In the genomic region with DNA sequence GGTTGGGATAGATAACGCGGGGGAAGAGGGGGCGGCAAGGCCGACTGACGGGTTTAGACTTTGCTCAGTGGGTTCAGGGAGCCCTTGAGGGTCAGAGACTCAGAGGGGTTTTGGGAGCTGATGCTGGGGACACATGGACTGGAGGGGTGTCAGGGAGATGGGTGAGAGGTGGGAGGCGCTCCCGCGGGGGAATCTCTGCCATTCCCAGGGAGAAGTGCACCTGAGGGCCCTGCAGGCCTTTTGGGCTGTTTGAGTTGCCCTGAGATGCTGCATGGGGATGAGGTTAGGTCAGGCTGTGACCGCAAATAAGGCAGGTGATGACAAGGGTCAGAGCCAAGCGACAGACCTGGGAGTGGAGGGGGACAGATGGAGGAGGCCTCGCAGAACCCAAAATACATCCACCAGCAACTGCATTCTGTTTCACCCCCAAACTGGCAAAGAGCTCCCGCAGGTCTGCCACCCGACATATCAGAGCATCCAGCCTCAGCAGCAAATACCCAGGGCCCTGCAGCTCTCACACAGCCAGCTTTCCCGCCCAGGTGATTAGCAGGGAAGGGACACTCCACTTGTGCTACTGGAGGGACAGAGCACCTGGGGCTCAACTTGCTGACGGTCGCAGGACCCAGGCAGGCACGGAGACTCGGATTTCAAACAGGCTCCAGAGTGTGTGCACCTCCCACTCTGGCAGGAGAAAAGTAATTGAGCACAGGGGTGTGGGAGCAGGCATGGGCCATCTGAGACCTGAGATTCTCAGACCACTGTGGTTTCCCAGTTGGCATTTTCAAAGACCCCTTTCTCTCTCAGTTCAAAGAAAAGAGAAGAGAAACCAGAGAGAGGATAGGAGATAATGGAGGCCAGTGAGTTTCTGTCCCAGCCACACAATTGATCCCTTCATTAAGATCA, we compare ENCODE assay signal across 12 cellular contexts. TPM values are rescaled to one million over a fixed set of nuclear protein-coding genes. Genes with fewer than 3 reads are reported as not detected.
A peak's percentile ranks its signal among the peaks of the same experiment; 100 is the strongest.
DNase-seq lines count a peak whose midpoint lies in the region; ATAC-seq, FAIRE-seq and TF ChIP-seq lines count a peak whose summit lies in the region.
"Had no signal": no experiment of that assay in that cellular context is flagged by ENCODE, and none has a peak within 500 bp of the region (broad histone marks: within the 10 kb centered on the region; RNA-seq: fewer than 3 reads in every experiment).

No MANE protein-coding gene starts in this region.

- peak overlapping the region; percentile 86; the same call in 1 of the 2 replicates for H4K8ac ChIP-seq in H1 (ENCODE audit: extremely low read depth, insufficient read depth, low read length)
- H4K8ac ChIP-seq in neuronal stem cell (ENCODE audit: low read depth, low read length) = no peak overlapping the region

- H3K27me3 Mint-ChIP-seq in Caco-2 (ENCODE audit: insufficient read depth, unreplicated experiment) = no peaks in the 10 kb centered on the region
- peaks cover 7 to 8% of the 10 kb centered on the region in 2 donors for H3K27me3 Mint-ChIP-seq in natural killer cell treated with Interleukin-12 subunit alpha and Interleukin-12 subunit beta and Interleukin-15 and Interleukin-18, amount 100 ng/mL, for 72 hours

- H3K4me2 ChIP-seq in H1 (ENCODE audit: insufficient read depth in 1 of 2, low read depth in 2 of 2, low read length in 2 of 2) = peak overlapping the region; percentile 39 to 47; a peak in 3 of 4 replicates
- H3K4me2 ChIP-seq in neuronal stem cell (ENCODE audit: insufficient read depth, low read length, poor library complexity, severe bottlenecking) = no peak overlapping the region

- H3K27ac ChIP-seq in HUES48 (ENCODE audit: low read depth, low read length) (peak overlapping the region; percentile 91), H1 (ENCODE audit: low read depth, low read length) (peak overlapping the region; percentile 77), neuronal stem cell (replicated peaks; ENCODE audit: low read length) (peak overlapping the region; percentile 32)
- H3K27ac ChIP-seq: HL-60 had no signal

- no peaks in the 10 kb centered on the region for H3K79me2 ChIP-seq in H1 (ENCODE audit: control insufficient read depth in 1 of 2, insufficient read depth in 2 of 2, low read length in 2 of 2)

- H3K9ac ChIP-seq in HUES48 (ENCODE audit: low read depth, low read length) (no peak overlapping the region; the same call in 1 of the 2 replicates), H1 (replicated peaks in 1 of 4; ENCODE audit: extremely low read depth in 1 of 4, low read depth in 3 of 4, low read length in 3 of 4) (peak overlapping the region in 2 of 4 experiments; percentile 14 to 22; a peak in 2 of 7 replicates), neuronal stem cell (ENCODE audit: low read depth, low read length, poor library complexity) (no peak overlapping the region)

- no peak for TF ChIP-seq CTCF in Caco-2 (IDR thresholded peaks at IDR 0.05; ENCODE audit: insufficient read depth in 1 of 2, low read depth in 1 of 2, low read length in 1 of 2, severe bottlenecking in 1 of 2, unreplicated experiment in 1 of 2)
- no peak for TF ChIP-seq CTCF in H1 (IDR thresholded peaks at IDR 0.05; ENCODE audit: control extremely low read depth in 1 of 3, insufficient read depth in 1 of 3, low read depth in 1 of 3, low read length in 3 of 3)

- peak overlapping the region; percentile 99; the same call in 1 of the 2 replicates for H2BK20ac ChIP-seq in H1 (ENCODE audit: low read length)

- peaks cover 10% of the 10 kb centered on the region for H3K4me1 Mint-ChIP-seq in Caco-2 (ENCODE audit: low read depth, unreplicated experiment)
- H3K4me1 Mint-ChIP-seq in natural killer cell treated with Interleukin-12 subunit alpha and Interleukin-12 subunit beta and Interleukin-15 and Interleukin-18, amount 100 ng/mL, for 72 hours (ENCODE audit: low read depth in 2 of 2) = peaks cover 0 to 10% of the 10 kb centered on the region in 2 donors

- peaks cover 13% of the 10 kb centered on the region for H3K36me3 Mint-ChIP-seq in Caco-2 (ENCODE audit: insufficient read depth, unreplicated experiment)
- no peaks in the 10 kb centered on the region for H3K36me3 Mint-ChIP-seq in natural killer cell treated with Interleukin-12 subunit alpha and Interleukin-12 subunit beta and Interleukin-15 and Interleukin-18, amount 100 ng/mL, for 72 hours

- DNase-seq in Caco-2 (no peak), H1 (ENCODE audit: low read depth in 1 of 2, low spot score in 2 of 2) (peak in 1 of 2 experiments; percentile 63), neuronal stem cell (ENCODE audit: low spot score) (peak; percentile 33), GM19238 (ENCODE audit: insufficient read length, low spot score) (no peak)
- DNase-seq in natural killer cell treated with Interleukin-12 subunit alpha and Interleukin-12 subunit beta and Interleukin-15 and Interleukin-18, amount 100 ng/mL, for 72 hours (ENCODE audit: low spot score) = no peak
- DNase-seq: GF-D8, mucosa of descending colon, NCI-H82 had no signal

- H3K9me3 ChIP-seq in Caco-2 (no peaks in the 10 kb centered on the region), HUES48 (ENCODE audit: control insufficient read depth, insufficient read depth, low read length) (no peaks in the 10 kb centered on the region), H1 (ENCODE audit: insufficient read depth in 2 of 2, low read depth in 1 of 2, low read length in 1 of 2) (no peaks in the 10 kb centered on the region), neuronal stem cell (replicated peaks in 1 of 2; ENCODE audit: control insufficient read depth in 2 of 2, insufficient read depth in 1 of 2, low read depth in 1 of 2, low read length in 2 of 2) (no peaks in the 10 kb centered on the region)
- H3K9me3 ChIP-seq: mucosa of descending colon had no signal

- peak overlapping the region; percentile 35 for H4K5ac ChIP-seq in H1 (ENCODE audit: insufficient read length, low read depth, low read length)

- no peaks in the 10 kb centered on the region for H3K9me3 Mint-ChIP-seq in Caco-2 (ENCODE audit: unreplicated experiment)
- no peaks in the 10 kb centered on the region for H3K9me3 Mint-ChIP-seq in natural killer cell treated with Interleukin-12 subunit alpha and Interleukin-12 subunit beta and Interleukin-15 and Interleukin-18, amount 100 ng/mL, for 72 hours

- peak overlapping the region; percentile 64 for H3K4ac ChIP-seq in H1 (replicated peaks; ENCODE audit: insufficient read length, low read depth, low read length)
- H3K4ac ChIP-seq in neuronal stem cell (ENCODE audit: low read length) = no peak overlapping the region

- POLR2A ChIA-PET in Caco-2 (lab: Charles Lee) = no interaction called here
- POLR2A ChIA-PET in H1 (lab: Charles Lee; ENCODE audit: partially characterized antibody) = interaction anchor here (1.1 to 1.7 kb wide), 3 partner anchors 25 to 63 kb away, joined by 3 to 4 read pairs (median 3); a partner anchor contains a TSS

- intact Hi-C loops in Caco-2 (cut with micrococcal nuclease; ENCODE audit: unreplicated experiment) = loop anchor here (1.0 kb wide), 1 partner anchor 70 kb away; no protein-coding TSS in a partner anchor

- H2BK5ac ChIP-seq in H1 (ENCODE audit: low read depth, low read length) (peak overlapping the region; percentile 57), neuronal stem cell (ENCODE audit: low read length) (no peak overlapping the region)

- H2BK12ac ChIP-seq in H1 (ENCODE audit: low read depth, low read length) (peak overlapping the region; percentile 94), neuronal stem cell (ENCODE audit: low read length) (no peak overlapping the region)

- H3K18ac ChIP-seq in H1 (ENCODE audit: extremely low read depth, low read length) (peak overlapping the region; percentile 19; the same call in 1 of the 2 replicates), neuronal stem cell (ENCODE audit: low read length) (peak overlapping the region; percentile 8)

- WGBS in H1 (ENCODE audit: extremely low coverage in 1 of 2, insufficient coverage in 1 of 2, insufficient read length in 1 of 2, insufficient replicate concordance in 2 of 2, low coverage in 1 of 2, low lambda C conversion rate in 2 of 2, missing lambda C conversion rate in 1 of 2), 2 experiments = 62% methylated on average over 18 of the region's 18 CpGs; no CpG with 5 or more reads in 1 of the 2 experiments
- no CpG with 5 or more reads among the region's 18 CpGs for WGBS in neuronal stem cell (ENCODE audit: extremely low coverage in 2 of 2, insufficient read length in 2 of 2, insufficient replicate concordance in 1 of 2), 2 donors

- BruUV-seq in Caco-2 (replicated peaks; lab: Mats Ljungman, UMichigan) = no TSS peak

- no peak overlapping the region for H3K23ac ChIP-seq in H1 (ENCODE audit: insufficient read length)
- no peak overlapping the region for H3K23ac ChIP-seq in neuronal stem cell (ENCODE audit: low read depth, low read length, poor library complexity)

- peak overlapping the region; percentile 83 for H2AFZ ChIP-seq in H1 (ENCODE audit: low read length)
- H2AFZ ChIP-seq in neuronal stem cell (ENCODE audit: low read length) = peak overlapping the region; percentile 35

- no peak overlapping the region for H3K4me3 Mint-ChIP-seq in Caco-2 (ENCODE audit: unreplicated experiment)
- H3K4me3 Mint-ChIP-seq in natural killer cell treated with Interleukin-12 subunit alpha and Interleukin-12 subunit beta and Interleukin-15 and Interleukin-18, amount 100 ng/mL, for 72 hours = no peak overlapping the region

- CTCF ChIA-PET in Caco-2 (lab: Charles Lee) = interaction anchor here (0.6 kb wide), 1 partner anchor 10 kb away, joined by 3 read pairs; no protein-coding TSS in a partner anchor
- CTCF ChIA-PET in H1 (lab: Charles Lee; ENCODE audit: partially characterized antibody) = interaction anchor here (0.7 to 2.8 kb wide), 10 partner anchors 13 to 102 kb away, joined by 3 to 8 read pairs (median 4); a partner anchor contains a TSS

- H2AK5ac ChIP-seq in H1 (ENCODE audit: low read depth, low read length) (no peak overlapping the region; the same call in 1 of the 2 replicates), neuronal stem cell (ENCODE audit: low read depth, low read length) (peak overlapping the region; percentile 2)

- TF ChIP-seq EP300 in H1 (IDR thresholded peaks at IDR 0.05; ENCODE audit: borderline replicate concordance in 1 of 2, low read depth in 2 of 2, low read length in 2 of 2) = no peak

- H2BK15ac ChIP-seq in H1 (ENCODE audit: low read length) = 0 out of 2 replicates have a peak overlapping the region, but pooled peaks have one; percentile 73
- H2BK15ac ChIP-seq in neuronal stem cell (ENCODE audit: low read length) = no peak overlapping the region

- no peak for FAIRE-seq in H1 (lab: Jason Lieb, UNC)

- H3K27me3 ChIP-seq in Caco-2 (replicated peaks; ENCODE audit: control insufficient read depth, insufficient read depth, low read length) = no peaks in the 10 kb centered on the region
- H3K27me3 ChIP-seq in HUES48 (ENCODE audit: control insufficient read depth, insufficient read depth, low read length) = no peaks in the 10 kb centered on the region
- no peaks in the 10 kb centered on the region for H3K27me3 ChIP-seq in H1 (replicated peaks in 1 of 4; ENCODE audit: control insufficient read depth in 3 of 4, extremely low read depth in 1 of 4, insufficient read depth in 3 of 4, low read length in 3 of 4)
- peaks cover 0 to 55% (median 2%) of the 10 kb centered on the region in 3 experiments for H3K27me3 ChIP-seq in neuronal stem cell (ENCODE audit: control insufficient read depth in 3 of 3, insufficient read depth in 3 of 3, low read depth in 1 of 3, low read length in 3 of 3)

- H3K36me3 ChIP-seq in Caco-2 (ENCODE audit: control insufficient read depth, insufficient read depth, low read length) = no peaks in the 10 kb centered on the region
- no peaks in the 10 kb centered on the region for H3K36me3 ChIP-seq in HUES48 (ENCODE audit: control insufficient read depth, insufficient read depth, low read length)
- H3K36me3 ChIP-seq in H1 (ENCODE audit: control insufficient read depth in 2 of 4, insufficient read depth in 4 of 4, low read length in 3 of 4) = no peaks in the 10 kb centered on the region
- H3K36me3 ChIP-seq in neuronal stem cell (replicated peaks in 1 of 2; ENCODE audit: control insufficient read depth in 2 of 2, insufficient read depth in 2 of 2, low read length in 2 of 2) = no peaks in the 10 kb centered on the region

- H2BK120ac ChIP-seq in H1 (replicated peaks; ENCODE audit: low read depth, low read length) (peak overlapping the region; percentile 74), neuronal stem cell (ENCODE audit: low read depth, low read length) (no peak overlapping the region)

- H3K14ac ChIP-seq in H1 (ENCODE audit: insufficient read length) (no peak overlapping the region), neuronal stem cell (ENCODE audit: low read length) (no peak overlapping the region)

- no peak overlapping the region for H3K56ac ChIP-seq in H1 (replicated peaks; ENCODE audit: insufficient read length, low read depth, low read length)

- H4K20me1 ChIP-seq in H1 (replicated peaks in 1 of 2; ENCODE audit: control insufficient read depth in 1 of 2, insufficient read depth in 2 of 2, low read length in 2 of 2) = no peaks in the 10 kb centered on the region

- H3K23me2 ChIP-seq in H1 (ENCODE audit: low read depth, low read length) = no peaks in the 10 kb centered on the region

- no peak for TF ChIP-seq RAD21 in H1 (IDR thresholded peaks at IDR 0.05 in 1 of 2, conservative IDR thresholded peaks at IDR 0.05 in 1 of 2; ENCODE audit: low read depth in 2 of 2, low read length in 2 of 2)

- no peak for TF ChIP-seq POLR2A in H1 (IDR thresholded peaks at IDR 0.05; ENCODE audit: control extremely low read depth in 1 of 2, low read depth in 2 of 2, low read length in 2 of 2)

- no peaks in the 10 kb centered on the region for H3K79me1 ChIP-seq in H1 (ENCODE audit: low read depth, low read length)
- H3K79me1 ChIP-seq in neuronal stem cell (ENCODE audit: low read depth, low read length) = no peaks in the 10 kb centered on the region

- H3K4me1 ChIP-seq in Caco-2 (peaks cover 12% of the 10 kb centered on the region; the same call in 1 of the 2 replicates), HUES48 (ENCODE audit: control insufficient read depth, insufficient read depth, low read length) (peaks cover 20% of the 10 kb centered on the region), H1 (replicated peaks in 1 of 4; ENCODE audit: control insufficient read depth in 3 of 4, insufficient read depth in 4 of 4, low read length in 3 of 4) (peaks cover 8 to 22% (median 16%) of the 10 kb centered on the region in 4 experiments), neuronal stem cell (ENCODE audit: control insufficient read depth in 2 of 2, insufficient read depth in 1 of 2, low read depth in 1 of 2, low read length in 2 of 2) (peaks cover 0 to 16% of the 10 kb centered on the region in 2 donors)

- peak overlapping the region; percentile 46 for H3K27ac Mint-ChIP-seq in Caco-2 (ENCODE audit: unreplicated experiment)
- no peak overlapping the region for H3K27ac Mint-ChIP-seq in natural killer cell treated with Interleukin-12 subunit alpha and Interleukin-12 subunit beta and Interleukin-15 and Interleukin-18, amount 100 ng/mL, for 72 hours

- H4K91ac ChIP-seq in H1 (replicated peaks; ENCODE audit: insufficient read length, low read length) = peak overlapping the region; percentile 71
- H4K91ac ChIP-seq in neuronal stem cell (ENCODE audit: low read depth, low read length, poor library complexity) = no peak overlapping the region

- H3K4me3 ChIP-seq in Caco-2 (ENCODE audit: low read depth, low read length) (no peak overlapping the region), HUES48 (ENCODE audit: low read depth, low read length) (0 out of 2 replicates have a peak overlapping the region, but pooled peaks have one; percentile 26), H1 (ENCODE audit: extremely low read depth in 1 of 4, insufficient read depth in 2 of 4, low read depth in 3 of 4, low read length in 4 of 4) (0 out of 8 replicates have a peak overlapping the region, but pooled peaks of 1 of the 4 experiments have one; percentile 8), neuronal stem cell (ENCODE audit: low read length in 2 of 2) (no peak overlapping the region)
- H3K4me3 ChIP-seq: mucosa of descending colon had no signal

- ATAC-seq in GM19452 (IDR thresholded peaks at IDR 0.05; ENCODE audit: unreplicated experiment) (no peak), GM21381 (IDR thresholded peaks at IDR 0.05; ENCODE audit: unreplicated experiment) (no peak)
- ATAC-seq in natural killer cell treated with Interleukin-12 subunit alpha and Interleukin-12 subunit beta and Interleukin-15 and Interleukin-18, amount 100 ng/mL, for 72 hours = no peak
- ATAC-seq: mucosa of descending colon had no signal

RNA-seq across cellular contexts. Expression of a gene that starts 26.4 kb away (rescaled TPM):
- total RNA-seq in Caco-2 (2022) = 1.00 and 1.1 TPM in 2 replicates
- 0.88 and 1.1 TPM in 2 replicates for total RNA-seq in H1 (2021; fragmentation: NEBNext Ultra II Directional; extraction: Animal tissue kit (Norgen Biotek cat#: 25700))
- polyA plus RNA-seq in H1 (2011; rRNA removed) = 0.17 and 0.27 TPM in 2 replicates
- polyA plus RNA-seq in H1 (2011; cell fraction: cytosol; rRNA removed) = 0.50 TPM
- polyA plus RNA-seq in H1 (2011; cell fraction: nucleus; rRNA removed) = 0.43 TPM
- 0.89 to 1.5 TPM (median 0.97 TPM) in 4 replicates for polyA plus RNA-seq in H1 (2012, experiment 1 of 2)
- polyA plus RNA-seq in H1 (2012, experiment 2 of 2) = 0.46 TPM
- polyA plus RNA-seq in H1 (2013, experiment 1 of 2) = 0.49 TPM
- 0.37 TPM for polyA plus RNA-seq in H1 (2013, experiment 2 of 2)
- polyA minus RNA-seq in H1 (2011; rRNA and poly(A)+ RNA removed) = 0.17 and 0.25 TPM in 2 replicates
- polyA minus RNA-seq in H1 (2011; cell fraction: cytosol; rRNA and poly(A)+ RNA removed) = not detected
- 0.70 TPM for polyA minus RNA-seq in H1 (2011; cell fraction: nucleus; rRNA and poly(A)+ RNA removed)
- 0.15 TPM for polyA plus RNA-seq in neuronal stem cell (2013, experiment 1 of 2)
- polyA plus RNA-seq in neuronal stem cell (2013, experiment 2 of 2) = 0.21 TPM
- 1 to 10 TPM; 1.1 to 2.1 TPM for total RNA-seq in natural killer cell treated with Interleukin-12 subunit alpha and Interleukin-12 subunit beta and Interleukin-15 and Interleukin-18, amount 100 ng/mL, for 72 hours

Comparison
In these comparisons a context has a peak if more than half of its experiments do, and no peak if none do; other contexts are left out.
1. H3K27ac ChIP-seq: peak in every context shown above with its lines; median percentile 91 in HUES48; 77 in H1; 32 in neuronal stem cell.